Comparison of ENCODE assay signal across 12 cellular contexts in genomic region chr19:9912551-9913236, GRCh38. TPM values are rescaled to one million over a fixed set of nuclear protein-coding genes. Genes with fewer than 3 reads are reported as not detected.
DNase-seq lines count a peak whose midpoint lies in the region; ATAC-seq, FAIRE-seq and TF ChIP-seq lines count a peak whose summit lies in the region.
"Had no signal": no experiment of that assay in that cellular context is flagged by ENCODE, and none has a peak within 500 bp of the region (broad histone marks: within the 10 kb centered on the region; RNA-seq: fewer than 3 reads in every experiment).

No MANE protein-coding gene starts in this region.

- H3K9ac ChIP-seq in mammary epithelial cell (ENCODE audit: insufficient read depth, low read length) (no peak overlapping the region), keratinocyte (ENCODE audit: control insufficient read depth, extremely low read depth, insufficient read depth, low read length) (no peak overlapping the region)

- no peaks in the 10 kb centered on the region for H3K36me3 Mint-ChIP-seq in MCF 10A (ENCODE audit: insufficient read depth, unreplicated experiment)
- H3K36me3 Mint-ChIP-seq in activated T-helper 2 cell treated with anti-CD3 and anti-CD28 coated beads, Interferon-gamma antibody, Interleukin-2, Interleukin-4, amounts not matched to agents 10 μg/mL and 5 μg/mL and 100 μg/mL, durations not matched to agents 14 hours and 24 hours and 36 hours (ENCODE audit: low read depth): no peaks in the 10 kb centered on the region

- POLR2A ChIA-PET in MCF 10A (lab: Yijun Ruan, JAX): no interaction called here

- ATAC-seq in thoracic aorta (ENCODE audit: insufficient number of reproducible peaks, low FRiP score, low read depth): no peak
- no peak for ATAC-seq in GM21737 (IDR thresholded peaks at IDR 0.05; ENCODE audit: unreplicated experiment)
- ATAC-seq in HG03039 (IDR thresholded peaks at IDR 0.05; ENCODE audit: unreplicated experiment): no peak

- no peaks in the 10 kb centered on the region for H3K36me3 ChIP-seq in mammary epithelial cell (ENCODE audit: insufficient read depth, low read length)
- H3K36me3 ChIP-seq in keratinocyte (ENCODE audit: control insufficient read depth in 2 of 2, extremely low read depth in 1 of 2, insufficient read depth in 2 of 2, low read length in 2 of 2): no peaks in the 10 kb centered on the region
- no peaks in the 10 kb centered on the region for H3K36me3 ChIP-seq in thoracic aorta

- H3K4me3 ChIP-seq in mammary epithelial cell (replicated peaks in 1 of 3; ENCODE audit: insufficient read depth in 1 of 3, low read depth in 2 of 3, low read length in 3 of 3): no peak overlapping the region
- peak overlapping the region; percentile 13 to 52 (median 38) for H3K4me3 ChIP-seq in keratinocyte (ENCODE audit: control insufficient read depth in 2 of 3, extremely low read depth in 1 of 3, insufficient read depth in 2 of 3, low read depth in 1 of 3, low read length in 3 of 3)
- peak overlapping the region; percentile 72 for H3K4me3 ChIP-seq in thoracic aorta

- 72% methylated on average over 23 of the region's 24 CpGs for WGBS in mammary epithelial cell (ENCODE audit: low coverage, missing lambda C conversion rate)

- BruUV-seq in MCF 10A (replicated peaks; lab: Mats Ljungman, UMichigan) (no TSS peak), mammary epithelial cell (replicated peaks; lab: Mats Ljungman, UMichigan) (no TSS peak)

- H3K9me3 ChIP-seq in mammary epithelial cell (replicated peaks; ENCODE audit: insufficient read depth, low read length) (no peaks in the 10 kb centered on the region), keratinocyte (ENCODE audit: control insufficient read depth, low read depth, low read length) (no peaks in the 10 kb centered on the region), thoracic aorta (no peaks in the 10 kb centered on the region)

- H3K9me1 ChIP-seq in keratinocyte (ENCODE audit: control insufficient read depth, extremely low read depth, insufficient read depth, low read length): no peaks in the 10 kb centered on the region

- no peak for TF ChIP-seq CTCF in MCF 10A (IDR thresholded peaks at IDR 0.05; ENCODE audit: unreplicated experiment)
- TF ChIP-seq CTCF in mammary epithelial cell (conservative IDR thresholded peaks at IDR 0.05 in 1 of 2, IDR thresholded peaks at IDR 0.05 in 1 of 2; ENCODE audit: extremely low read depth in 1 of 2, insufficient read depth in 1 of 2, low read depth in 1 of 2, low read length in 2 of 2): no peak
- TF ChIP-seq CTCF in keratinocyte (optimal IDR thresholded peaks at IDR 0.05 in 1 of 3, IDR thresholded peaks at IDR 0.05 in 1 of 3, conservative IDR thresholded peaks at IDR 0.05 in 1 of 3; ENCODE audit: extremely low read depth in 1 of 3, insufficient read depth in 2 of 3, low read length in 3 of 3): no peak
- TF ChIP-seq CTCF in thoracic aorta (IDR thresholded peaks at IDR 0.05): no peak

- H3K27me3 ChIP-seq in mammary epithelial cell (ENCODE audit: insufficient read depth, low read length) (peaks cover 8% of the 10 kb centered on the region), keratinocyte (ENCODE audit: control insufficient read depth, extremely low read depth, insufficient read depth, low read length) (peaks cover 25% of the 10 kb centered on the region), thoracic aorta (replicated peaks; ENCODE audit: insufficient read depth) (no peaks in the 10 kb centered on the region)

- DNase-seq in MCF 10A (ENCODE audit: unreplicated experiment) (no peak), mammary epithelial cell (no peak), keratinocyte (ENCODE audit: low read depth, low spot score) (no peak), thoracic aorta (ENCODE audit: low spot score) (no peak), iPS-NIHi7 (ENCODE audit: extremely low spot score) (no peak)
- DNase-seq in activated T-helper 2 cell treated with anti-CD3 and anti-CD28 coated beads, Interferon-gamma antibody, Interleukin-2, Interleukin-4, amounts not matched to agents 10 μg/mL and 5 μg/mL and 100 μg/mL, durations not matched to agents 14 hours and 24 hours and 36 hours (ENCODE audit: low spot score): no peak
- DNase-seq: activated CD8-positive, alpha-beta memory T cell treated with anti-CD3 and anti-CD28 coated beads for 24 hours; AML-193 had no signal

- H2AFZ ChIP-seq in mammary epithelial cell (ENCODE audit: low read depth, low read length) (no peak overlapping the region), keratinocyte (ENCODE audit: control insufficient read depth, low read length) (peak overlapping the region; percentile 2)

- no peaks in the 10 kb centered on the region for H3K27me3 Mint-ChIP-seq in MCF 10A (ENCODE audit: insufficient read depth, unreplicated experiment)
- peaks cover 24% of the 10 kb centered on the region for H3K27me3 Mint-ChIP-seq in activated T-helper 2 cell treated with anti-CD3 and anti-CD28 coated beads, Interferon-gamma antibody, Interleukin-2, Interleukin-4, amounts not matched to agents 10 μg/mL and 5 μg/mL and 100 μg/mL, durations not matched to agents 14 hours and 24 hours and 36 hours (ENCODE audit: low read depth)

- intact Hi-C loops in MCF 10A (cut with micrococcal nuclease): no loop called here
- intact Hi-C loops in mammary epithelial cell (cut with micrococcal nuclease): loop anchor here (5.0 to 10.0 kb wide), 3 partner anchors 288 to 775 kb away; partner anchors contain the start of gene ZNF561
- intact Hi-C loops in activated T-helper 2 cell treated with anti-CD3 and anti-CD28 coated beads, Interferon-gamma antibody, Interleukin-2, Interleukin-4, amounts not matched to agents 10 μg/mL and 5 μg/mL and 100 μg/mL, durations not matched to agents 14 hours and 24 hours and 36 hours (cut with micrococcal nuclease): loop anchor here (10.0 kb wide), 1 partner anchor 288 kb away; the partner anchor contains the start of gene ZNF561

- in situ Hi-C loops in mammary epithelial cell (cut with MboI; ENCODE audit: low sequenced_read_pairs in 2 of 2): no loop called here

- dilution Hi-C loops in mammary epithelial cell (cut with HindIII; ENCODE audit: low sequenced_read_pairs) (no loop called here), keratinocyte (cut with MboI; ENCODE audit: extremely low pct_ligation_motif_present, low sequenced_read_pairs) (no loop called here)

- H3K27ac Mint-ChIP-seq in MCF 10A (ENCODE audit: low read depth, unreplicated experiment): no peak overlapping the region
- H3K27ac Mint-ChIP-seq in activated T-helper 2 cell treated with anti-CD3 and anti-CD28 coated beads, Interferon-gamma antibody, Interleukin-2, Interleukin-4, amounts not matched to agents 10 μg/mL and 5 μg/mL and 100 μg/mL, durations not matched to agents 14 hours and 24 hours and 36 hours: no peak overlapping the region

- H4K20me1 ChIP-seq in mammary epithelial cell (ENCODE audit: insufficient read depth, low read length) (no peaks in the 10 kb centered on the region), keratinocyte (ENCODE audit: control insufficient read depth, extremely low read depth, insufficient read depth, low read length) (no peaks in the 10 kb centered on the region)

- peaks cover 13% of the 10 kb centered on the region for H3K4me1 Mint-ChIP-seq in MCF 10A (ENCODE audit: insufficient read depth, unreplicated experiment)
- H3K4me1 Mint-ChIP-seq in activated T-helper 2 cell treated with anti-CD3 and anti-CD28 coated beads, Interferon-gamma antibody, Interleukin-2, Interleukin-4, amounts not matched to agents 10 μg/mL and 5 μg/mL and 100 μg/mL, durations not matched to agents 14 hours and 24 hours and 36 hours (ENCODE audit: low read depth): peaks cover 12% of the 10 kb centered on the region

- FAIRE-seq in keratinocyte (lab: Jason Lieb, UNC): no peak
- FAIRE-seq: GM18507 had no signal

- H3K4me3 Mint-ChIP-seq in MCF 10A (ENCODE audit: unreplicated experiment): peak overlapping the region; percentile 33
- peak overlapping the region; percentile 56 for H3K4me3 Mint-ChIP-seq in activated T-helper 2 cell treated with anti-CD3 and anti-CD28 coated beads, Interferon-gamma antibody, Interleukin-2, Interleukin-4, amounts not matched to agents 10 μg/mL and 5 μg/mL and 100 μg/mL, durations not matched to agents 14 hours and 24 hours and 36 hours (ENCODE audit: low read depth)

- no peaks in the 10 kb centered on the region for H3K79me2 ChIP-seq in mammary epithelial cell (ENCODE audit: insufficient read depth, low read length)
- no peaks in the 10 kb centered on the region for H3K79me2 ChIP-seq in keratinocyte (ENCODE audit: control insufficient read depth, insufficient read depth, low read length)

- no peak overlapping the region for H3K4me2 ChIP-seq in mammary epithelial cell (ENCODE audit: insufficient read depth, low read depth, low read length)
- peak overlapping the region; percentile 48 for H3K4me2 ChIP-seq in keratinocyte (ENCODE audit: control insufficient read depth, extremely low read depth, insufficient read depth, low read depth, low read length)

- CTCF ChIA-PET in MCF 10A (lab: Yijun Ruan, JAX) (interaction anchor here (1.0 kb wide), 1 partner anchor 28 kb away, joined by 7 read pairs; no protein-coding TSS in a partner anchor), mammary epithelial cell (lab: Charles Lee; ENCODE audit: low non-redundant PET) (no interaction called here)

- H3K9me3 Mint-ChIP-seq in MCF 10A (ENCODE audit: unreplicated experiment): no peaks in the 10 kb centered on the region
- H3K9me3 Mint-ChIP-seq in activated T-helper 2 cell treated with anti-CD3 and anti-CD28 coated beads, Interferon-gamma antibody, Interleukin-2, Interleukin-4, amounts not matched to agents 10 μg/mL and 5 μg/mL and 100 μg/mL, durations not matched to agents 14 hours and 24 hours and 36 hours: no peaks in the 10 kb centered on the region

- H3K4me1 ChIP-seq in mammary epithelial cell (ENCODE audit: insufficient read depth, low read length) (peaks cover 6% of the 10 kb centered on the region), keratinocyte (ENCODE audit: control insufficient read depth, extremely low read depth, insufficient read depth, low read length) (peaks cover 8% of the 10 kb centered on the region), thoracic aorta (ENCODE audit: control insufficient read depth in 1 of 2, low read depth in 2 of 2) (peaks cover 13 to 18% of the 10 kb centered on the region in 2 donors)

- H3K27ac ChIP-seq in mammary epithelial cell (ENCODE audit: insufficient read depth, low read depth, low read length) (no peak overlapping the region), keratinocyte (ENCODE audit: control insufficient read depth, insufficient read depth, low read length) (no peak overlapping the region), thoracic aorta (no peak overlapping the region)
- H3K27ac ChIP-seq: epithelial cell of prostate had no signal

RNA-seq across cellular contexts. Expression of gene OLFM2, which starts 23.6 kb away (rescaled TPM):
- total RNA-seq in MCF 10A (2022) (not detected in 2 replicates), mammary epithelial cell (1 to 10 TPM; 2.0 to 6.8 TPM), thoracic aorta (10 to 100 TPM in 1 of 2 donors, 1 to 10 TPM in 1; 5.8 to 13.4 TPM)
- polyA plus RNA-seq in mammary epithelial cell (0.91 TPM), keratinocyte (5.3 to 25.2 TPM (median 7.5 TPM) in 3 replicates)
- polyA minus RNA-seq in mammary epithelial cell (not detected), keratinocyte (6.7 to 26.6 TPM (median 11.3 TPM) in 3 replicates)
- total RNA-seq in activated T-helper 2 cell treated with anti-CD3 and anti-CD28 coated beads, Interferon-gamma antibody, Interleukin-2, Interleukin-4, amounts not matched to agents 10 μg/mL and 5 μg/mL and 100 μg/mL, durations not matched to agents 14 hours and 24 hours and 36 hours: 0.85 and 0.89 TPM in 2 replicates
- 31.7 TPM for polyA plus RNA-seq in keratinocyte (2011; ENCODE audit: low read depth)
- 10.9 and 21.8 TPM in 2 replicates for polyA plus RNA-seq in keratinocyte (2011; cell fraction: cytosol; rRNA removed)
- 11.7 and 16.0 TPM in 2 replicates for polyA plus RNA-seq in keratinocyte (2011; cell fraction: nucleus; rRNA removed)
- polyA plus RNA-seq in keratinocyte (2012; ENCODE audit: low replicate concordance): 7.0 and 62.8 TPM in 2 replicates
- polyA minus RNA-seq in keratinocyte (2011; cell fraction: cytosol; rRNA and poly(A)+ RNA removed): 33.2 TPM
- polyA minus RNA-seq in keratinocyte (2011; cell fraction: nucleus; rRNA and poly(A)+ RNA removed): 17.7 and 26.5 TPM in 2 replicates

Comparison
In these comparisons a context has a peak if more than half of its experiments do, and no peak if none do; other contexts are left out.
1. H3K4me3 ChIP-seq: peak in keratinocyte (3 of 3) and thoracic aorta (single experiment); none in mammary epithelial cell (0 of 3).